ENCODE assay signal across 2 cellular contexts in genomic region chr17:8150194-8151119, GRCh38.
TF ChIP-seq lines count a peak whose summit lies in the region.

No MANE protein-coding gene starts in this region.

TF ChIP-seq in liver, 16 proteins besides CTCF, POLR2A, EP300 and RAD21:
- TF ChIP-seq MAX (IDR thresholded peaks at IDR 0.05) (no peak), SP1 (IDR thresholded peaks at IDR 0.05) (peak; percentile 20), TAF1 (conservative IDR thresholded peaks at IDR 0.05) (no peak), NR2F2 (IDR thresholded peaks at IDR 0.05) (no peak)

TF ChIP-seq in HepG2, 621 proteins besides CTCF, POLR2A, EP300 and RAD21:
- TF ChIP-seq ZNF775 (CRISPR knock-in tag; IDR thresholded peaks at IDR 0.05; ENCODE audit: borderline replicate concordance) (no peak), NFIB (CRISPR knock-in tag; IDR thresholded peaks at IDR 0.05; ENCODE audit: borderline replicate concordance) (no peak), ZC3H4 (CRISPR knock-in tag; IDR thresholded peaks at IDR 0.05; ENCODE audit: borderline replicate concordance) (no peak), ZNF629 (CRISPR knock-in tag; conservative IDR thresholded peaks at IDR 0.05) (no peak), ZNF367 (CRISPR knock-in tag; IDR thresholded peaks at IDR 0.05; ENCODE audit: borderline replicate concordance) (no peak), SOX5 (CRISPR knock-in tag; IDR thresholded peaks at IDR 0.05; ENCODE audit: borderline replicate concordance) (no peak), HDAC6 (IDR thresholded peaks at IDR 0.05; ENCODE audit: low read depth, low read length) (no peak), ZNF780A (CRISPR knock-in tag; IDR thresholded peaks at IDR 0.05) (no peak), ZMYM2 (CRISPR knock-in tag; IDR thresholded peaks at IDR 0.05) (no peak), KAT7 (CRISPR knock-in tag; IDR thresholded peaks at IDR 0.05; ENCODE audit: borderline replicate concordance) (no peak), EED (CRISPR knock-in tag; IDR thresholded peaks at IDR 0.05) (no peak), ZNF781 (CRISPR knock-in tag; IDR thresholded peaks at IDR 0.05; ENCODE audit: borderline replicate concordance, not compliant biosample characterization) (no peak), ZNF670 (CRISPR knock-in tag; IDR thresholded peaks at IDR 0.05; ENCODE audit: borderline replicate concordance) (no peak), ZNF543 (CRISPR knock-in tag; IDR thresholded peaks at IDR 0.05) (no peak), ZFP1 (CRISPR knock-in tag; IDR thresholded peaks at IDR 0.05) (no peak)
- TF ChIP-seq, protein P1, sequence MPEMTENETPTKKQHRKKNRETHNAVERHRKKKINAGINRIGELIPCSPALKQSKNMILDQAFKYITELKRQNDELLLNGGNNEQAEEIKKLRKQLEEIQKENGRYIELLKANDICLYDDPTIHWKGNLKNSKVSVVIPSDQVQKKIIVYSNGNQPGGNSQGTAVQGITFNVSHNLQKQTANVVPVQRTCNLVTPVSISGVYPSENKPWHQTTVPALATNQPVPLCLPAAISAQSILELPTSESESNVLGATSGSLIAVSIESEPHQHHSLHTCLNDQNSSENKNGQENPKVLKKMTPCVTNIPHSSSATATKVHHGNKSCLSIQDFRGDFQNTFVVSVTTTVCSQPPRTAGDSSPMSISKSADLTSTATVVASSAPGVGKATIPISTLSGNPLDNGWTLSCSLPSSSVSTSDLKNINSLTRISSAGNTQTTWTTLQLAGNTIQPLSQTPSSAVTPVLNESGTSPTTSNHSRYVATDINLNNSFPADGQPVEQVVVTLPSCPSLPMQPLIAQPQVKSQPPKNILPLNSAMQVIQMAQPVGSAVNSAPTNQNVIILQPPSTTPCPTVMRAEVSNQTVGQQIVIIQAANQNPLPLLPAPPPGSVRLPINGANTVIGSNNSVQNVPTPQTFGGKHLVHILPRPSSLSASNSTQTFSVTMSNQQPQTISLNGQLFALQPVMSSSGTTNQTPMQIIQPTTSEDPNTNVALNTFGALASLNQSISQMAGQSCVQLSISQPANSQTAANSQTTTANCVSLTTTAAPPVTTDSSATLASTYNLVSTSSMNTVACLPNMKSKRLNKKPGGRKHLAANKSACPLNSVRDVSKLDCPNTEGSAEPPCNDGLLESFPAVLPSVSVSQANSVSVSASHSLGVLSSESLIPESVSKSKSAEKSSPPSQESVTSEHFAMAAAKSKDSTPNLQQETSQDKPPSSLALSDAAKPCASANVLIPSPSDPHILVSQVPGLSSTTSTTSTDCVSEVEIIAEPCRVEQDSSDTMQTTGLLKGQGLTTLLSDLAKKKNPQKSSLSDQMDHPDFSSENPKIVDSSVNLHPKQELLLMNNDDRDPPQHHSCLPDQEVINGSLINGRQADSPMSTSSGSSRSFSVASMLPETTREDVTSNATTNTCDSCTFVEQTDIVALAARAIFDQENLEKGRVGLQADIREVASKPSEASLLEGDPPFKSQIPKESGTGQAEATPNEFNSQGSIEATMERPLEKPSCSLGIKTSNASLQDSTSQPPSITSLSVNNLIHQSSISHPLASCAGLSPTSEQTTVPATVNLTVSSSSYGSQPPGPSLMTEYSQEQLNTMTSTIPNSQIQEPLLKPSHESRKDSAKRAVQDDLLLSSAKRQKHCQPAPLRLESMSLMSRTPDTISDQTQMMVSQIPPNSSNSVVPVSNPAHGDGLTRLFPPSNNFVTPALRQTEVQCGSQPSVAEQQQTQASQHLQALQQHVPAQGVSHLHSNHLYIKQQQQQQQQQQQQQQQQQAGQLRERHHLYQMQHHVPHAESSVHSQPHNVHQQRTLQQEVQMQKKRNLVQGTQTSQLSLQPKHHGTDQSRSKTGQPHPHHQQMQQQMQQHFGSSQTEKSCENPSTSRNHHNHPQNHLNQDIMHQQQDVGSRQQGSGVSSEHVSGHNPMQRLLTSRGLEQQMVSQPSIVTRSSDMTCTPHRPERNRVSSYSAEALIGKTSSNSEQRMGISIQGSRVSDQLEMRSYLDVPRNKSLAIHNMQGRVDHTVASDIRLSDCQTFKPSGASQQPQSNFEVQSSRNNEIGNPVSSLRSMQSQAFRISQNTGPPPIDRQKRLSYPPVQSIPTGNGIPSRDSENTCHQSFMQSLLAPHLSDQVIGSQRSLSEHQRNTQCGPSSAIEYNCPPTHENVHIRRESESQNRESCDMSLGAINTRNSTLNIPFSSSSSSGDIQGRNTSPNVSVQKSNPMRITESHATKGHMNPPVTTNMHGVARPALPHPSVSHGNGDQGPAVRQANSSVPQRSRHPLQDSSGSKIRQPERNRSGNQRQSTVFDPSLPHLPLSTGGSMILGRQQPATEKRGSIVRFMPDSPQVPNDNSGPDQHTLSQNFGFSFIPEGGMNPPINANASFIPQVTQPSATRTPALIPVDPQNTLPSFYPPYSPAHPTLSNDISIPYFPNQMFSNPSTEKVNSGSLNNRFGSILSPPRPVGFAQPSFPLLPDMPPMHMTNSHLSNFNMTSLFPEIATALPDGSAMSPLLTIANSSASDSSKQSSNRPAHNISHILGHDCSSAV (CRISPR knock-in tag; IDR thresholded peaks at IDR 0.05; ENCODE audit: borderline replicate concordance) = no peak
- TF ChIP-seq, protein P2, sequence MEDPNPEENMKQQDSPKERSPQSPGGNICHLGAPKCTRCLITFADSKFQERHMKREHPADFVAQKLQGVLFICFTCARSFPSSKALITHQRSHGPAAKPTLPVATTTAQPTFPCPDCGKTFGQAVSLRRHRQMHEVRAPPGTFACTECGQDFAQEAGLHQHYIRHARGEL (CRISPR knock-in tag; IDR thresholded peaks at IDR 0.05) = no peak
TF ChIP-seq in HepG2: peak in this region for 0.
